Comparison of ENCODE assay signal across 9 cellular contexts in genomic region chr1:8937051-8937450, GRCh38. TPM values are rescaled to one million over a fixed set of nuclear protein-coding genes. Genes with fewer than 3 reads are reported as not detected.
"Had no signal": no experiment of that assay in that cellular context is flagged by ENCODE, and none has a peak within 500 bp of the region (broad histone marks: within the 10 kb centered on the region; RNA-seq: fewer than 3 reads in every experiment).

No MANE protein-coding gene starts in this region.

RNA-seq across cellular contexts. Expression of gene CA6, which starts 8.6 kb away (rescaled TPM):
- total RNA-seq: HT-29, IMR-90, LHCN-M2, MCF 10A, NCI-H460, PC-9, Peyer's patch, RPMI7951, SJCRH30 had no signal
- polyA plus RNA-seq: IMR-90 had no signal
